Comparison of ENCODE assay signal across 19 cellular contexts in the genomic region with DNA sequence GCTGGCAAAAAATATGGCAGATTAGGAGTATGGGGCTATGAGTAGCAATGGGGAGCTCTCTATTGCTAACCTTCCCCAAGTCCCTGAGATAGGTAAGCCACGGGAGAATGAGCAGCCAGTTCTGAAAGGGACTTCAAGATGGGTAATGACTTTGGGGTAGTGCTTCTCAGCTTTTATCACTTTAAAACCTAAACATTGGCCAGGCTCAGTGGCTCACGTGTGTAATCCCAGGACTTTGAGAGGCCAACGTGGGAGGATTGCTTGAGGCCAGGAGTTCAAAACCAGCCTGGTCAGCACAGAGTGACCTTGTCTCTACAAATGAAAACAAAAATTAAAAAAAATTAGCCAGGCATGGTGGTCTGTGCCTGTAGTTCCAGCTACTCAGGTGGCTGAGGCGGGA.
DNase-seq lines count a peak whose midpoint lies in the region; ATAC-seq, FAIRE-seq and TF ChIP-seq lines count a peak whose summit lies in the region.
"Had no signal": no experiment of that assay in that cellular context is flagged by ENCODE, and none has a peak within 500 bp of the region (broad histone marks: within the 10 kb centered on the region; RNA-seq: fewer than 3 reads in every experiment).

No MANE protein-coding gene starts in this region.

- no peak overlapping the region for H2AK9ac ChIP-seq in IMR-90 (replicated peaks; ENCODE audit: low read depth, low read length, poor library complexity)

- no peak overlapping the region for H2BK120ac ChIP-seq in IMR-90 (ENCODE audit: low read depth, low read length)

- no CpG with 5 or more reads among the region's 4 CpGs for WGBS in IMR-90 (ENCODE audit: extremely low coverage in 2 of 2, insufficient read length in 1 of 2), 2 experiments
- 38% methylated on average over 4 of the region's 4 CpGs for WGBS in K562 (ENCODE audit: insufficient coverage, low coverage, missing lambda C conversion rate)
- WGBS in small intestine, 3 donors: 85 to 89% (median 85%) methylated on average over 4 of the region's 4 CpGs

- H3K4me1 Mint-ChIP-seq in GM23338: peaks cover 4% of the 10 kb centered on the region; the same call in 1 of the 3 replicates
- H3K4me1 Mint-ChIP-seq: B cell had no signal

- dilution Hi-C loops in IMR-90 (cut with HindIII; ENCODE audit: low sequenced_read_pairs, unreplicated experiment): no loop called here

- no peaks in the 10 kb centered on the region for H3K4me1 ChIP-seq in GM23338 (ENCODE audit: insufficient read depth)
- no peaks in the 10 kb centered on the region for H3K4me1 ChIP-seq in IMR-90 (ENCODE audit: control insufficient read depth, insufficient read depth, low read length)
- peaks cover 13 to 17% of the 10 kb centered on the region in 2 experiments; a peak in 4 of 5 replicates for H3K4me1 ChIP-seq in K562 (replicated peaks in 1 of 2; ENCODE audit: control insufficient read depth in 2 of 2, insufficient read depth in 2 of 2, low read length in 2 of 2)
- no peaks in the 10 kb centered on the region for H3K4me1 ChIP-seq in small intestine (ENCODE audit: control insufficient read depth in 2 of 2, insufficient read depth in 1 of 2, low read depth in 1 of 2, low read length in 1 of 2)

- in situ Hi-C loops in IMR-90 (cut with MboI; ENCODE audit: low sequenced_read_pairs) (no loop called here), K562 (cut with MboI) (no loop called here)

- H3K79me2 ChIP-seq in GM23338 (replicated peaks; ENCODE audit: insufficient read depth) (no peaks in the 10 kb centered on the region), K562 (ENCODE audit: control insufficient read depth, insufficient read depth, low read length) (peaks cover 8% of the 10 kb centered on the region; the same call in 1 of the 3 replicates)

- no peaks in the 10 kb centered on the region for H3K9me3 Mint-ChIP-seq in GM23338
- H3K9me3 Mint-ChIP-seq: CD4-positive, alpha-beta T cell had no signal

- H3K4me3 Mint-ChIP-seq in GM23338: no peak overlapping the region
- H3K4me3 Mint-ChIP-seq: B cell; CD4-positive, alpha-beta T cell had no signal

- H4K20me1 ChIP-seq in GM23338 (replicated peaks; ENCODE audit: insufficient read depth) (no peaks in the 10 kb centered on the region), IMR-90 (ENCODE audit: insufficient read depth, low read length) (no peaks in the 10 kb centered on the region), K562 (replicated peaks; ENCODE audit: control insufficient read depth, insufficient read depth, low read length) (no peaks in the 10 kb centered on the region)

- H4K91ac ChIP-seq in IMR-90 (ENCODE audit: insufficient read depth, low read depth, low read length): no peak overlapping the region

- intact Hi-C loops in IMR-90 (cut with micrococcal nuclease): no loop called here
- intact Hi-C loops in K562 (cut with micrococcal nuclease): no loop called here

- no peak overlapping the region for H2AK5ac ChIP-seq in IMR-90 (ENCODE audit: low read depth, low read length)

- H3K36me3 ChIP-seq in GM23338 (ENCODE audit: insufficient read depth): no peaks in the 10 kb centered on the region
- no peaks in the 10 kb centered on the region for H3K36me3 ChIP-seq in IMR-90 (ENCODE audit: control insufficient read depth, insufficient read depth, low read length)
- H3K36me3 ChIP-seq in K562 (ENCODE audit: control insufficient read depth, insufficient read depth, low read length): no peaks in the 10 kb centered on the region
- H3K36me3 ChIP-seq in small intestine (ENCODE audit: control insufficient read depth in 2 of 2, insufficient read depth in 2 of 2, low read length in 2 of 2): no peaks in the 10 kb centered on the region

- ATAC-seq in GM23338: no peak
- no peak for ATAC-seq in IMR-90 (ENCODE audit: low read depth)
- peak; percentile 59 for ATAC-seq in K562
- ATAC-seq in GM18517 (IDR thresholded peaks at IDR 0.05; ENCODE audit: unreplicated experiment): no peak
- ATAC-seq: HepG2 had no signal

- H3K27ac ChIP-seq in GM23338 (ENCODE audit: low read depth): no peak overlapping the region
- no peak overlapping the region for H3K27ac ChIP-seq in IMR-90 (ENCODE audit: insufficient read depth, low read length)
- H3K27ac ChIP-seq in K562 (ENCODE audit: extremely low read depth, low read depth, low read length): no peak overlapping the region
- no peak overlapping the region for H3K27ac ChIP-seq in small intestine (ENCODE audit: low read depth in 1 of 2, low read length in 1 of 2)

- H3K9me3 ChIP-seq in IMR-90 (ENCODE audit: control insufficient read depth, insufficient read depth, low read length): no peaks in the 10 kb centered on the region
- H3K9me3 ChIP-seq in K562 (replicated peaks; ENCODE audit: control insufficient read depth, insufficient read depth, low read depth, low read length): no peaks in the 10 kb centered on the region
- H3K9me3 ChIP-seq in small intestine (ENCODE audit: control insufficient read depth, low read depth): no peaks in the 10 kb centered on the region

- no peaks in the 10 kb centered on the region for H3K79me1 ChIP-seq in IMR-90 (ENCODE audit: low read depth in 1 of 2, low read length in 2 of 2)

- no peak overlapping the region; the same call in 1 of the 2 replicates for H3K23ac ChIP-seq in IMR-90 (ENCODE audit: low read depth, low read length)

- H3K9me1 ChIP-seq in IMR-90 (ENCODE audit: insufficient read depth, low read length) (peaks cover 2% of the 10 kb centered on the region; the same call in 1 of the 2 replicates), K562 (ENCODE audit: control insufficient read depth, insufficient read depth, low read length) (no peaks in the 10 kb centered on the region)

- no peak overlapping the region for H3K4ac ChIP-seq in IMR-90 (ENCODE audit: low read depth, low read length)

- H2BK20ac ChIP-seq in IMR-90 (ENCODE audit: low read depth, low read length): no peak overlapping the region

- H3K4me2 ChIP-seq in GM23338 (no peak overlapping the region), IMR-90 (ENCODE audit: low read depth, low read length) (no peak overlapping the region), K562 (ENCODE audit: insufficient read depth, low read length) (no peak overlapping the region)

- TF ChIP-seq RAD21 in IMR-90 (IDR thresholded peaks at IDR 0.05; ENCODE audit: low read length): no peak
- no peak for TF ChIP-seq RAD21 in K562 (CRISPR knock-in tag; conservative IDR thresholded peaks at IDR 0.05 in 1 of 2, IDR thresholded peaks at IDR 0.05 in 1 of 2)

- H3K56ac ChIP-seq in IMR-90 (ENCODE audit: extremely low read depth, insufficient read depth, low read length): no peak overlapping the region

- H3K27ac Mint-ChIP-seq in GM23338: peak overlapping the region; percentile 36; the same call in 1 of the 2 replicates
- H3K27ac Mint-ChIP-seq: B cell; CD4-positive, alpha-beta T cell had no signal

- FAIRE-seq in K562 (lab: Jason Lieb, UNC) (peak; percentile 6), GM12892 (lab: Jason Lieb, UNC) (no peak), small intestine (lab: Jason Lieb, UNC) (no peak)
- FAIRE-seq: A204.1, GM18507, H54, HepG2, HTR-8/SVneo had no signal

- H4K8ac ChIP-seq in IMR-90 (ENCODE audit: low read depth in 2 of 2, low read length in 2 of 2): no peak overlapping the region

- POLR2A ChIA-PET in IMR-90 (lab: Charles Lee; ENCODE audit: unreplicated experiment): no interaction called here
- POLR2A ChIA-PET in K562 (lab: Yijun Ruan, JAX): interaction anchor here (0.6 to 1.8 kb wide), 5 partner anchors 9 to 125 kb away, joined by 3 to 6 read pairs (median 3); a partner anchor contains a TSS

- no peaks in the 10 kb centered on the region for H3K9me2 ChIP-seq in GM23338 (ENCODE audit: insufficient read depth)

- H3K4me3 ChIP-seq in GM23338 (no peak overlapping the region), IMR-90 (ENCODE audit: insufficient read depth, low read depth, low read length) (no peak overlapping the region), K562 (no peak overlapping the region), small intestine (ENCODE audit: low read depth in 1 of 2, low read length in 2 of 2) (no peak overlapping the region)

- TF ChIP-seq CTCF in GM23338 (conservative IDR thresholded peaks at IDR 0.05; ENCODE audit: low read depth in 2 of 2) (no peak), IMR-90 (conservative IDR thresholded peaks at IDR 0.05; ENCODE audit: low read depth, low read length) (no peak), K562 (IDR thresholded peaks at IDR 0.05 in 2 of 3, conservative IDR thresholded peaks at IDR 0.05 in 1 of 3; ENCODE audit: insufficient read depth in 2 of 3, low read depth in 1 of 3, low read length in 3 of 3) (no peak)

- TF ChIP-seq POLR2A in IMR-90 (IDR thresholded peaks at IDR 0.05; ENCODE audit: low read depth, low read length) (no peak), K562 (conservative IDR thresholded peaks at IDR 0.05) (no peak), GM12892 (IDR thresholded peaks at IDR 0.05; ENCODE audit: low read depth, low read length) (no peak)

- peaks cover 2% of the 10 kb centered on the region for H3K27me3 Mint-ChIP-seq in GM23338 (ENCODE audit: insufficient read depth, low read depth, poor library complexity)
- H3K27me3 Mint-ChIP-seq: B cell; CD4-positive, alpha-beta T cell had no signal

- H4K5ac ChIP-seq in IMR-90 (ENCODE audit: low read depth, low read length): no peak overlapping the region

- H3K27me3 ChIP-seq in GM23338 (ENCODE audit: insufficient read depth): no peaks in the 10 kb centered on the region
- no peaks in the 10 kb centered on the region for H3K27me3 ChIP-seq in IMR-90 (ENCODE audit: control insufficient read depth, insufficient read depth, low read length)
- no peaks in the 10 kb centered on the region for H3K27me3 ChIP-seq in K562 (ENCODE audit: control insufficient read depth in 2 of 2, insufficient read depth in 2 of 2, low read length in 2 of 2)
- H3K27me3 ChIP-seq in small intestine (ENCODE audit: control insufficient read depth in 2 of 2, insufficient read depth in 2 of 2, low read length in 2 of 2): no peaks in the 10 kb centered on the region

- H3K14ac ChIP-seq in IMR-90 (replicated peaks; ENCODE audit: low read depth, low read length): no peak overlapping the region

- CTCF ChIA-PET in IMR-90 (lab: Yijun Ruan, JAX) (interaction anchor here (0.5 kb wide), 1 partner anchor 171 kb away, joined by 4 read pairs; no protein-coding TSS in a partner anchor), K562 (lab: Yijun Ruan, JAX; ENCODE audit: low intra/inter-chr PET ratio) (no interaction called here)

- H3F3A ChIP-seq in GM23338 (replicated peaks; ENCODE audit: low read depth): no peaks in the 10 kb centered on the region

- H2BK5ac ChIP-seq in IMR-90 (ENCODE audit: low read depth, low read length, poor library complexity, severe bottlenecking): no peak overlapping the region

- no peak overlapping the region for H3K9ac ChIP-seq in IMR-90 (ENCODE audit: low read depth, low read length)
- H3K9ac ChIP-seq in K562 (ENCODE audit: insufficient read depth in 1 of 2, low read depth in 2 of 2, low read length in 2 of 2): peak overlapping the region in 1 of 2 experiments; percentile 71; a peak in 1 of 4 replicates

- H3K36me3 Mint-ChIP-seq in GM23338 (ENCODE audit: low read depth): 0 out of 3 replicates have a peak, but pooled peaks cover 3% of the 10 kb centered on the region

- no peak for TF ChIP-seq EP300 in K562 (IDR thresholded peaks at IDR 0.05; ENCODE audit: low read length)

- H2BK15ac ChIP-seq in IMR-90 (ENCODE audit: low read depth, low read length): no peak overlapping the region

- BruUV-seq in IMR-90 (replicated peaks; lab: Mats Ljungman, UMichigan): no TSS peak
- no TSS peak for BruUV-seq in K562 (replicated peaks; lab: Mats Ljungman, UMichigan)

- H3K18ac ChIP-seq in IMR-90 (ENCODE audit: low read depth, low read length): no peak overlapping the region

- DNase-seq in GM23338 (ENCODE audit: low spot score): no peak
- peak; percentile 16 for DNase-seq in IMR-90
- DNase-seq in K562 (ENCODE audit: extremely low read depth in 1 of 4, low spot score in 3 of 4): peak in 1 of 4 experiments; percentile 28
- peak; percentile 62 for DNase-seq in left kidney (ENCODE audit: low read depth, low spot score)
- DNase-seq in GM12892 (ENCODE audit: insufficient read length): no peak
- no peak for DNase-seq in small intestine
- no peak for DNase-seq in T-helper 9 cell
- DNase-seq: C1 segment of cervical spinal cord; CD4-positive, alpha-beta T cell; DMS153; DND-41; Karpas-422 had no signal

- H2AFZ ChIP-seq in GM23338: no peak overlapping the region
- H2AFZ ChIP-seq in IMR-90 (replicated peaks; ENCODE audit: low read length, poor library complexity): no peak overlapping the region
- peak overlapping the region; percentile 35 for H2AFZ ChIP-seq in K562 (ENCODE audit: low read depth, low read length)

Comparison
In these comparisons a context has a peak if more than half of its experiments do, and no peak if none do; other contexts are left out.
1. DNase-seq: peak in IMR-90 (single experiment) and left kidney (single experiment); none in GM23338 (single experiment), GM12892 (single experiment), small intestine (single experiment) and T-helper 9 cell (single experiment).